In genomic region chrX:14032383-14032782, GRCh38 we compare ENCODE assay signal across 8 cellular contexts. TPM values are rescaled to one million over a fixed set of nuclear protein-coding genes. Genes with fewer than 3 reads are reported as not detected.
DNase-seq lines count a peak whose midpoint lies in the region; ATAC-seq and TF ChIP-seq lines count a peak whose summit lies in the region.

No MANE protein-coding gene starts in this region.

- peaks cover 0 to 6% of the 10 kb centered on the region in 2 donors for H3K9me3 ChIP-seq in right atrium auricular region

- H3K4me1 Mint-ChIP-seq in IgD-negative memory B cell = peaks cover 19 to 22% (median 21%) of the 10 kb centered on the region in 3 donors

- TF ChIP-seq CTCF in right atrium auricular region (IDR thresholded peaks at IDR 0.05) = peak; percentile 77 to 83

- peak; percentile 27 for DNase-seq in COR-L47 (lab: John Stamatoyannopoulos, UW)
- peak; percentile 27 to 32 for DNase-seq in SHP77 (lab: John Stamatoyannopoulos, UW)
- DNase-seq in activated naive CD4-positive, alpha-beta T cell treated with anti-CD3 and anti-CD28 coated beads, Interleukin-2, amount 50 U/mL, for 16 hours = peak; percentile 42
- DNase-seq in right atrium auricular region (ENCODE audit: low spot score) = no peak
- DNase-seq in smooth muscle cell of the brain vasculature (ENCODE audit: low read depth, low spot score) = peak; percentile 18
- no peak for DNase-seq in COLO829 (ENCODE audit: low spot score)

- H3K9me3 Mint-ChIP-seq in IgD-negative memory B cell = no peaks in the 10 kb centered on the region

- no peaks in the 10 kb centered on the region for H3K27me3 ChIP-seq in right atrium auricular region

- no peak overlapping the region for H3K4me3 ChIP-seq in right atrium auricular region

- H3K36me3 ChIP-seq in right atrium auricular region = no peaks in the 10 kb centered on the region

- peaks cover 0 to 18% of the 10 kb centered on the region in 2 donors for H3K4me1 ChIP-seq in right atrium auricular region

- peak overlapping the region; percentile 6 to 83 (median 81) for H3K27ac Mint-ChIP-seq in IgD-negative memory B cell

- no peaks in the 10 kb centered on the region for H3K36me3 Mint-ChIP-seq in IgD-negative memory B cell

- no peak for ATAC-seq in GM18520 (IDR thresholded peaks at IDR 0.05; ENCODE audit: unreplicated experiment)

- peak overlapping the region in 1 of 4 donors; percentile 79 for H3K4me3 Mint-ChIP-seq in IgD-negative memory B cell

- peaks cover 9% of the 10 kb centered on the region for H3K27me3 Mint-ChIP-seq in IgD-negative memory B cell

- no peak overlapping the region for H3K27ac ChIP-seq in right atrium auricular region

RNA-seq across cellular contexts. Expression of gene GEMIN8, which starts 2.7 kb away (rescaled TPM):
- polyA plus RNA-seq in IgD-negative memory B cell = 29.5 TPM
- total RNA-seq in right atrium auricular region = 10 to 100 TPM in 1 of 2 donors, 1 to 10 TPM in 1; 7.6 to 12.8 TPM

Comparison
In these comparisons a context has a peak if more than half of its experiments do, and no peak if none do; other contexts are left out.
1. DNase-seq: peak in COR-L47 (single experiment), SHP77 (2 of 2), activated naive CD4-positive, alpha-beta T cell treated with anti-CD3 and anti-CD28 coated beads, Interleukin-2, amount 50 U/mL, for 16 hours (single experiment) and smooth muscle cell of the brain vasculature (single experiment); none in right atrium auricular region (single experiment) and COLO829 (single experiment).